In genomic region chr9:93253633-93254032, GRCh38 we compare ENCODE assay signal across 25 cellular contexts.
"Had no signal": no experiment of that assay in that cellular context is flagged by ENCODE, and none has a peak within 500 bp of the region (broad histone marks: within the 10 kb centered on the region; RNA-seq: fewer than 3 reads in every experiment).

No MANE protein-coding gene starts in this region.

- H3K36me3 ChIP-seq: neural progenitor cell, neutrophil, ovary, spleen, thoracic aorta, tibial artery, upper lobe of right lung had no signal

- H3K4me1 ChIP-seq: neural progenitor cell, spleen, tibial artery, upper lobe of right lung had no signal

- H3K27me3 Mint-ChIP-seq: progenitor cell of endocrine pancreas; stimulated activated naive CD8-positive, alpha-beta T cell treated with anti-CD3 and anti-CD28 coated beads, Interleukin-15, Interleukin-2, amounts not matched to agents 100 ng/mL and 50 ng/mL, for 24 hours had no signal

- H2AFZ ChIP-seq: hepatocyte, neural progenitor cell had no signal

- H3K79me2 ChIP-seq: hepatocyte had no signal

- H3K4me3 ChIP-seq: heart right ventricle, hepatocyte, lung, neural progenitor cell, ovary, spleen, suprapubic skin, thoracic aorta, tibial artery, upper lobe of right lung had no signal

- H3K4me1 Mint-ChIP-seq: mesothelial cell of epicardium; natural killer cell; stimulated activated effector memory CD8-positive, alpha-beta T cell treated with anti-CD3 and anti-CD28 coated beads, Interleukin-12 subunit alpha, Interleukin-12 subunit beta, amount 100 ng/mL, for 72 hours had no signal

- H3K9me3 Mint-ChIP-seq: mesothelial cell of epicardium; naive B cell; natural killer cell; nephron progenitor cell; neural progenitor cell; stimulated activated effector memory CD8-positive, alpha-beta T cell treated with anti-CD3 and anti-CD28 coated beads, Interleukin-12 subunit alpha, Interleukin-12 subunit beta, amount 100 ng/mL, for 72 hours; stimulated activated naive CD8-positive, alpha-beta T cell treated with anti-CD3 and anti-CD28 coated beads, Interleukin-15, Interleukin-2, amounts not matched to agents 100 ng/mL and 50 ng/mL, for 24 hours had no signal

- H3K27ac Mint-ChIP-seq: mesothelial cell of epicardium; natural killer cell; nephron progenitor cell; progenitor cell of endocrine pancreas; stimulated activated effector memory CD8-positive, alpha-beta T cell treated with anti-CD3 and anti-CD28 coated beads, Interleukin-12 subunit alpha, Interleukin-12 subunit beta, amount 100 ng/mL, for 72 hours; stimulated activated naive CD8-positive, alpha-beta T cell treated with anti-CD3 and anti-CD28 coated beads, Interleukin-15, Interleukin-2, amounts not matched to agents 100 ng/mL and 50 ng/mL, for 24 hours had no signal

- H3K36me3 Mint-ChIP-seq: mesothelial cell of epicardium; naive B cell; natural killer cell; stimulated activated effector memory CD8-positive, alpha-beta T cell treated with anti-CD3 and anti-CD28 coated beads, Interleukin-12 subunit alpha, Interleukin-12 subunit beta, amount 100 ng/mL, for 72 hours had no signal

- DNase-seq: heart right ventricle; kidney glomerular epithelial cell; left cardiac atrium; mesendoderm; naive B cell; natural killer cell; nephron progenitor cell; occipital lobe; small intestine; stimulated activated CD4-positive, alpha-beta T cell treated with anti-CD3 and anti-CD28 coated beads, Interleukin-4, amount 100 ng/mL, for 24 hours; stimulated activated naive CD4-positive, alpha-beta T cell had no signal

- H3K27me3 ChIP-seq: heart right ventricle, hepatocyte, neural progenitor cell, ovary, spleen, suprapubic skin, tibial artery, upper lobe of right lung had no signal

- H3K9me3 ChIP-seq: heart right ventricle, neutrophil, ovary, spleen, suprapubic skin, thoracic aorta, tibial artery, upper lobe of right lung had no signal

- H3K4me3 Mint-ChIP-seq: mesothelial cell of epicardium; naive B cell; natural killer cell; nephron progenitor cell; neural progenitor cell; stimulated activated effector memory CD8-positive, alpha-beta T cell treated with anti-CD3 and anti-CD28 coated beads, Interleukin-12 subunit alpha, Interleukin-12 subunit beta, amount 100 ng/mL, for 72 hours; stimulated activated naive CD8-positive, alpha-beta T cell treated with anti-CD3 and anti-CD28 coated beads, Interleukin-15, Interleukin-2, amounts not matched to agents 100 ng/mL and 50 ng/mL, for 24 hours had no signal

- H3K4me2 ChIP-seq: hepatocyte, neural progenitor cell had no signal

- H3K27ac ChIP-seq: heart right ventricle, hepatocyte, neural progenitor cell, neutrophil, ovary, spleen, suprapubic skin, thoracic aorta, tibial artery, upper lobe of right lung had no signal
